In the genomic region with DNA sequence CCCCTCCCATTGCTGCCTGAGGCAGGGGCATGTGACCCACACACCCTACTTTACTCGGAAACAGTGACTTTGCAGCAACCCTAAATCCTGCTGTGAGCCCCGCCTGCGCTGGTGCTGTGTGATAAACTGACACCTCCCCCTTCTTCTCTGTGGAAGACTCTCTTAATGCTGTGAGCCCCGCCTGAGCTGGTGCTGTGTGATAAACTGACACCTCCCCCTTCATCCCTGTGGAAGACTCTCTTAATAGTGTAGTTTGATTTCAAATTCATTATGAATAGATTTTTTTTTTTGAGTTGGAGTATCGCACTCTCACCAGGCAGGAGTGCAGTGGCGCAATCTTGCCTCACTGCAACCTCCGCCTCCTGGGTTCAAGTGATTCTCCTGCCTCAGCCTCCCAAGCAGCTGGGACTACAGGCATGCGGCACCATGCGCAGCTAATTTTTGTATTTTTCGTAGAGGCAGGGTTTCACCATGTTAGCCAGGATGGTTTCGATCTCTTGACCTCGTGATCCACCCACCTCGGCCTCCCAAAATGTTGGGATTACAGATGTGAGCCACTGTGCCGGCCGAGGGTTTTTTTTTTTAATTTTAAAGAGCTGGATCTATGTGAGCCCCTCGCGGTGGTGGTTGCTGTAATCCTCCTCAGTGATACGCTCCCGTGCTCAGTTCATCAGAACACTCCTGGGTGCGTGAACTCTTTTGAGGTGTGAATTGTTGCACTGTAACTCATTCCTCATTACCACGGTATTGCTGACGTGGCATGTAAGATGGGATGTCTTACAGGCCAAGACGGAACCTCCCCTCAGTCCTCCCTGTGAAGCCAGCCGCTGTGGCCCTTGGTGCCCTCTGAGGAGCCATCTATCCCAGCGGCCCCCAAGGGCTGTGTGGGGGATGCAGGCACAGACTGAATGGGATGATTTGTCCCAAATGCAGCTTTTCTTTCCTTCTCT, we compare ENCODE assay signal across 10 cellular contexts.
A peak's percentile ranks its signal among the peaks of the same experiment; 100 is the strongest.
DNase-seq lines count a peak whose midpoint lies in the region; ATAC-seq lines count a peak whose summit lies in the region.
"Had no signal": no experiment of that assay in that cellular context is flagged by ENCODE, and none has a peak within 500 bp of the region (broad histone marks: within the 10 kb centered on the region; RNA-seq: fewer than 3 reads in every experiment).

No MANE protein-coding gene starts in this region.

- no peak overlapping the region for H2BK12ac ChIP-seq in mesenchymal stem cell (ENCODE audit: low read length in 2 of 2)

- H3K14ac ChIP-seq in mesenchymal stem cell (ENCODE audit: low read length in 2 of 2), result no peak overlapping the region

- peaks cover 52% of the 10 kb centered on the region for H3K4me1 ChIP-seq in mesenchymal stem cell (ENCODE audit: control insufficient read depth, insufficient read depth, low read depth, low read length)

- H3K4me2 ChIP-seq in mesenchymal stem cell (ENCODE audit: low read length, poor library complexity, severe bottlenecking), result no peak overlapping the region

- H3K36me3 ChIP-seq in mesenchymal stem cell (ENCODE audit: control insufficient read depth in 1 of 2, insufficient read depth in 2 of 2, low read depth in 1 of 2, low read length in 2 of 2), result peaks cover 0 to 6% of the 10 kb centered on the region in 2 experiments

- no peak overlapping the region for H3K27ac ChIP-seq in mesenchymal stem cell (ENCODE audit: low read length, poor library complexity, severe bottlenecking)

- H3K27ac Mint-ChIP-seq in naive B cell, result peak overlapping the region; percentile 16 to 98 (median 84)

- H4K91ac ChIP-seq in mesenchymal stem cell (ENCODE audit: low read length), result no peak overlapping the region

- H2AFZ ChIP-seq in mesenchymal stem cell (ENCODE audit: low read depth, low read length), result no peak overlapping the region

- no peak overlapping the region for H2BK15ac ChIP-seq in mesenchymal stem cell (ENCODE audit: low read depth, poor library complexity, severe bottlenecking)

- H3K23ac ChIP-seq in mesenchymal stem cell (ENCODE audit: low read length in 2 of 2), result no peak overlapping the region

- peaks cover 40% of the 10 kb centered on the region for H3K79me1 ChIP-seq in mesenchymal stem cell (replicated peaks; ENCODE audit: low read length, poor library complexity, severe bottlenecking)

- H4K8ac ChIP-seq in mesenchymal stem cell (ENCODE audit: low read length), result no peak overlapping the region

- no peaks in the 10 kb centered on the region for H3K9me3 ChIP-seq in mesenchymal stem cell (ENCODE audit: control insufficient read depth, low read length)

- no peak overlapping the region for H3K9ac ChIP-seq in mesenchymal stem cell (ENCODE audit: low read length)

- no peak overlapping the region for H2AK5ac ChIP-seq in mesenchymal stem cell (ENCODE audit: low read length, severe bottlenecking)

- H3K27me3 Mint-ChIP-seq in naive B cell, result no peaks in the 10 kb centered on the region

- H2BK120ac ChIP-seq in mesenchymal stem cell (ENCODE audit: low read depth, low read length), result no peak overlapping the region

- H3K9me3 Mint-ChIP-seq in naive B cell, result no peaks in the 10 kb centered on the region

- DNase-seq in A172 (ENCODE audit: low spot score) (peak; percentile 57), NCI-H226 (peak; percentile 5), activated T-cell treated with anti-CD3 and anti-CD28 coated beads for 48 hours (ENCODE audit: low read depth) (peak; percentile 45), naive B cell (peak; percentile 46), SW480 (ENCODE audit: low spot score) (no peak), mesenchymal stem cell (no peak)
- DNase-seq: NCI-H2227 treated with DMSO at 0.1 percent for 48 hours, substantia nigra had no signal

- no peaks in the 10 kb centered on the region for H3K27me3 ChIP-seq in mesenchymal stem cell (ENCODE audit: control insufficient read depth in 1 of 2, insufficient read depth in 1 of 2, low read length in 2 of 2)

- H3K36me3 Mint-ChIP-seq in naive B cell, result no peaks in the 10 kb centered on the region

- H3K4me3 ChIP-seq in mesenchymal stem cell (ENCODE audit: insufficient read depth in 1 of 2, low read depth in 1 of 2, low read length in 2 of 2), result no peak overlapping the region

- H3K4me1 Mint-ChIP-seq in naive B cell, result peaks cover 60 to 73% (median 68%) of the 10 kb centered on the region in 3 donors

- no peak overlapping the region for H3K18ac ChIP-seq in mesenchymal stem cell (ENCODE audit: low read depth in 1 of 2, low read length in 2 of 2)

- 87% methylated on average over 24 of the region's 25 CpGs for WGBS in mesenchymal stem cell

- H3K4ac ChIP-seq in mesenchymal stem cell (ENCODE audit: low read depth in 1 of 2, low read length in 2 of 2), result no peak overlapping the region

- no peak overlapping the region for H2BK5ac ChIP-seq in mesenchymal stem cell (ENCODE audit: low read depth, low read length, poor library complexity, severe bottlenecking)

- ATAC-seq in naive B cell (ENCODE audit: low read depth in 2 of 2), result peak; percentile 22 to 37
- no peak for ATAC-seq in HG03442 (IDR thresholded peaks at IDR 0.05; ENCODE audit: unreplicated experiment)
- no peak for ATAC-seq in HG02970 (IDR thresholded peaks at IDR 0.05; ENCODE audit: low FRiP score, unreplicated experiment)

- H3K4me3 Mint-ChIP-seq in naive B cell, result peak overlapping the region in 7 of 8 donors; percentile 28 to 80 (median 58)

Comparison
In these comparisons a context has a peak if more than half of its experiments do, and no peak if none do; other contexts are left out.
1. DNase-seq: peak in A172 (single experiment), NCI-H226 (single experiment), activated T-cell treated with anti-CD3 and anti-CD28 coated beads for 48 hours (single experiment) and naive B cell (single experiment); none in SW480 (single experiment) and mesenchymal stem cell (single experiment).
2. ATAC-seq: peak in naive B cell (2 of 2); none in HG03442 (single experiment) and HG02970 (single experiment).